8 cellular contexts compared by ENCODE assay signal in genomic region chr3:133930341-133930933, GRCh38. TPM values are rescaled to one million over a fixed set of nuclear protein-coding genes. Genes with fewer than 3 reads are reported as not detected.
DNase-seq lines count a peak whose midpoint lies in the region; ATAC-seq and TF ChIP-seq lines count a peak whose summit lies in the region.

No MANE protein-coding gene starts in this region.

- peak overlapping the region; percentile 25 for H3K4me3 Mint-ChIP-seq in CD4-positive, alpha-beta T cell
- no peak overlapping the region for H3K4me3 Mint-ChIP-seq in chondrocyte (ENCODE audit: unreplicated experiment)
- no peak overlapping the region for H3K4me3 Mint-ChIP-seq in mesothelial cell of epicardium

- intact Hi-C loops in CD4-positive, alpha-beta T cell (cut with DNase I, micrococcal nuclease): no loop called here

- H3K27me3 ChIP-seq in CD4-positive, alpha-beta T cell (ENCODE audit: control insufficient read depth, insufficient read depth, low read length): no peaks in the 10 kb centered on the region

- DNase-seq in CD4-positive, alpha-beta T cell: no peak
- DNase-seq in HEK293T (ENCODE audit: extremely low spot score) (peak; percentile 42), NOMO-1 treated with DMSO at 0.1 percent for 48 hours (lab: John Stamatoyannopoulos, UW; ENCODE audit: unreplicated experiment) (peak; percentile 62), chondrocyte (ENCODE audit: low spot score) (no peak), mesothelial cell of epicardium (ENCODE audit: low spot score in 2 of 2, unreplicated experiment in 2 of 2) (no peak)

- ATAC-seq in CD4-positive, alpha-beta T cell (ENCODE audit: poor library complexity): no peak
- no peak for ATAC-seq in GM21447 (IDR thresholded peaks at IDR 0.05; ENCODE audit: unreplicated experiment)
- no peak for ATAC-seq in GM21717 (IDR thresholded peaks at IDR 0.05; ENCODE audit: unreplicated experiment)
- ATAC-seq in HG03439 (IDR thresholded peaks at IDR 0.05; ENCODE audit: unreplicated experiment): no peak

- TF ChIP-seq CTCF in CD4-positive, alpha-beta T cell (IDR thresholded peaks at IDR 0.05): no peak
- peak; percentile 92 for TF ChIP-seq CTCF in chondrocyte (IDR thresholded peaks at IDR 0.05)
- peak; percentile 50 for TF ChIP-seq CTCF in mesothelial cell of epicardium (IDR thresholded peaks at IDR 0.05; ENCODE audit: unreplicated experiment)

- no peaks in the 10 kb centered on the region for H3K9me3 ChIP-seq in CD4-positive, alpha-beta T cell (ENCODE audit: control insufficient read depth, low read length)

- no peak overlapping the region for H3K27ac ChIP-seq in CD4-positive, alpha-beta T cell (ENCODE audit: low read depth, low read length)

- peaks cover 14% of the 10 kb centered on the region for H3K27me3 Mint-ChIP-seq in CD4-positive, alpha-beta T cell
- no peaks in the 10 kb centered on the region for H3K27me3 Mint-ChIP-seq in chondrocyte (ENCODE audit: low read depth)
- peaks cover 26% of the 10 kb centered on the region for H3K27me3 Mint-ChIP-seq in mesothelial cell of epicardium (ENCODE audit: low read depth)

- CTCF ChIA-PET in CD4-positive, alpha-beta T cell (lab: Charles Lee): interaction anchor here (0.8 kb wide), 1 partner anchor 10 kb away, joined by 3 read pairs; no protein-coding TSS in a partner anchor
- CTCF ChIA-PET in HEK293T (lab: Yijun Ruan, JAX): interaction anchor here (0.6 to 1.1 kb wide), 4 partner anchors 282 to 1199 kb away, joined by 3 to 5 read pairs (median 4); no protein-coding TSS in a partner anchor

- H3K36me3 Mint-ChIP-seq in CD4-positive, alpha-beta T cell (ENCODE audit: low read depth): no peaks in the 10 kb centered on the region
- no peaks in the 10 kb centered on the region for H3K36me3 Mint-ChIP-seq in chondrocyte (ENCODE audit: low read depth)
- no peaks in the 10 kb centered on the region for H3K36me3 Mint-ChIP-seq in mesothelial cell of epicardium

- H3K4me1 Mint-ChIP-seq in CD4-positive, alpha-beta T cell (ENCODE audit: low read depth): peaks cover 7% of the 10 kb centered on the region
- H3K4me1 Mint-ChIP-seq in chondrocyte (ENCODE audit: low read depth) (peaks cover 4% of the 10 kb centered on the region), mesothelial cell of epicardium (peaks cover 5% of the 10 kb centered on the region)

- no peak overlapping the region for H3K27ac Mint-ChIP-seq in CD4-positive, alpha-beta T cell
- H3K27ac Mint-ChIP-seq in chondrocyte (ENCODE audit: unreplicated experiment): no peak overlapping the region
- H3K27ac Mint-ChIP-seq in mesothelial cell of epicardium: no peak overlapping the region

- POLR2A ChIA-PET in CD4-positive, alpha-beta T cell (lab: Charles Lee): no interaction called here
- POLR2A ChIA-PET in HEK293T (lab: Yijun Ruan, JAX): no interaction called here

- H3K9me3 Mint-ChIP-seq in CD4-positive, alpha-beta T cell: no peaks in the 10 kb centered on the region
- H3K9me3 Mint-ChIP-seq in chondrocyte (ENCODE audit: low read depth): no peaks in the 10 kb centered on the region
- no peaks in the 10 kb centered on the region for H3K9me3 Mint-ChIP-seq in mesothelial cell of epicardium

TF ChIP-seq in HEK293T, 16 proteins besides CTCF, POLR2A, EP300 and RAD21:
- no peak for TF ChIP-seq TARDBP (IDR thresholded peaks at IDR 0.05)
- no peak for TF ChIP-seq L3MBTL2 (conservative IDR thresholded peaks at IDR 0.05)
- TF ChIP-seq FOXM1 (IDR thresholded peaks at IDR 0.05; ENCODE audit: borderline replicate concordance): no peak
- TF ChIP-seq BHLHE40 (IDR thresholded peaks at IDR 0.05; ENCODE audit: borderline replicate concordance): no peak

RNA-seq across cellular contexts. Expression of gene RAB6B, which starts 34.8 kb away (rescaled TPM):
- total RNA-seq in CD4-positive, alpha-beta T cell: not detected
- 16.2 to 29.6 TPM (median 25.7 TPM) in 3 replicates for total RNA-seq in chondrocyte
- total RNA-seq in mesothelial cell of epicardium: 10.9 to 12.8 TPM (median 11.0 TPM) in 3 replicates

Comparison
In these comparisons a context has a peak if more than half of its experiments do, and no peak if none do; other contexts are left out.
1. DNase-seq: peak in HEK293T (single experiment) and NOMO-1 treated with DMSO at 0.1 percent for 48 hours (single experiment); none in CD4-positive, alpha-beta T cell (0 of 10), chondrocyte (single experiment) and mesothelial cell of epicardium (0 of 2).
2. RNA of gene RAB6B, which starts 34.8 kb away (total RNA-seq): 16.2 to 29.6 TPM in chondrocyte and 10.9 to 12.8 TPM in mesothelial cell of epicardium; not detected in CD4-positive, alpha-beta T cell; every median in the first group is over 10 times any median in the second.